ENCODE assay signal across 1 cellular context in the genomic region with DNA sequence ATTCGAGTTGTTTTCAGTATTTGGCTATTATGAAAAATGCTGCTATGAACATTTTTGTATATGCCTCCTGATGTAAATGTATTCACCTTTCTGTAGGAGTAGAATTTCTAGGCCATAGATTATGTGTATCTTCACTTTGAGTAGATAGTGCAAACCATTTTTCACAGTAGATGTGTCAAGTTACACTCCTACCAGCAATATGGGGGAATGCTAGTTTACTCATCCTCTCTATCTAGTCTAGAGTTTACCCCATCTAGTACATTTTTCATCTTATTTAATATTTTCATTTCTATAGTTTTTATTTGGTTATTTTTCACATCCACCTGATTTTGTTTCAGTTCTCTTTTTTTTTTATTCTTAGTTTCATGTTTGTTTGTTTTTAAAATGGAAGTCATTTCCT.
TF ChIP-seq lines count a peak whose summit lies in the region.

No MANE protein-coding gene starts in this region.

TF ChIP-seq in GM12878, 131 proteins besides CTCF, POLR2A, EP300 and RAD21:
- TF ChIP-seq, protein P1, sequence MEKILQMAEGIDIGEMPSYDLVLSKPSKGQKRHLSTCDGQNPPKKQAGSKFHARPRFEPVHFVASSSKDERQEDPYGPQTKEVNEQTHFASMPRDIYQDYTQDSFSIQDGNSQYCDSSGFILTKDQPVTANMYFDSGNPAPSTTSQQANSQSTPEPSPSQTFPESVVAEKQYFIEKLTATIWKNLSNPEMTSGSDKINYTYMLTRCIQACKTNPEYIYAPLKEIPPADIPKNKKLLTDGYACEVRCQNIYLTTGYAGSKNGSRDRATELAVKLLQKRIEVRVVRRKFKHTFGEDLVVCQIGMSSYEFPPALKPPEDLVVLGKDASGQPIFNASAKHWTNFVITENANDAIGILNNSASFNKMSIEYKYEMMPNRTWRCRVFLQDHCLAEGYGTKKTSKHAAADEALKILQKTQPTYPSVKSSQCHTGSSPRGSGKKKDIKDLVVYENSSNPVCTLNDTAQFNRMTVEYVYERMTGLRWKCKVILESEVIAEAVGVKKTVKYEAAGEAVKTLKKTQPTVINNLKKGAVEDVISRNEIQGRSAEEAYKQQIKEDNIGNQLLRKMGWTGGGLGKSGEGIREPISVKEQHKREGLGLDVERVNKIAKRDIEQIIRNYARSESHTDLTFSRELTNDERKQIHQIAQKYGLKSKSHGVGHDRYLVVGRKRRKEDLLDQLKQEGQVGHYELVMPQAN (conservative IDR thresholded peaks at IDR 0.05) = no peak
- TF ChIP-seq ZNF217 (IDR thresholded peaks at IDR 0.05) (peak; percentile 23; the same call in 1 of the 2 replicates), ZBED1 (IDR thresholded peaks at IDR 0.05; ENCODE audit: borderline replicate concordance) (no peak), CBX5 (IDR thresholded peaks at IDR 0.05; ENCODE audit: low read depth) (peak; percentile 70; the same call in 1 of the 2 replicates), SMC3 (IDR thresholded peaks at IDR 0.05; ENCODE audit: borderline replicate concordance, low read length) (no peak), SPI1 (IDR thresholded peaks at IDR 0.05; ENCODE audit: borderline replicate concordance, insufficient read depth, low read depth, low read length) (peak; percentile 47; the same call in 1 of the 2 replicates), NFIC (IDR thresholded peaks at IDR 0.05; ENCODE audit: low read depth, low read length) (peak; percentile 16; the same call in 1 of the 2 replicates), NBN (IDR thresholded peaks at IDR 0.05) (0 out of 2 replicates have a peak, but pooled peaks have one; percentile 16), MEF2A (IDR thresholded peaks at IDR 0.05; ENCODE audit: insufficient read depth, low read depth, low read length) (no peak)
- TF ChIP-seq, protein P2, sequence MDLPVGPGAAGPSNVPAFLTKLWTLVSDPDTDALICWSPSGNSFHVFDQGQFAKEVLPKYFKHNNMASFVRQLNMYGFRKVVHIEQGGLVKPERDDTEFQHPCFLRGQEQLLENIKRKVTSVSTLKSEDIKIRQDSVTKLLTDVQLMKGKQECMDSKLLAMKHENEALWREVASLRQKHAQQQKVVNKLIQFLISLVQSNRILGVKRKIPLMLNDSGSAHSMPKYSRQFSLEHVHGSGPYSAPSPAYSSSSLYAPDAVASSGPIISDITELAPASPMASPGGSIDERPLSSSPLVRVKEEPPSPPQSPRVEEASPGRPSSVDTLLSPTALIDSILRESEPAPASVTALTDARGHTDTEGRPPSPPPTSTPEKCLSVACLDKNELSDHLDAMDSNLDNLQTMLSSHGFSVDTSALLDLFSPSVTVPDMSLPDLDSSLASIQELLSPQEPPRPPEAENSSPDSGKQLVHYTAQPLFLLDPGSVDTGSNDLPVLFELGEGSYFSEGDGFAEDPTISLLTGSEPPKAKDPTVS (IDR thresholded peaks at IDR 0.05; ENCODE audit: low read depth, low read length) = no peak
